In the genomic region with DNA sequence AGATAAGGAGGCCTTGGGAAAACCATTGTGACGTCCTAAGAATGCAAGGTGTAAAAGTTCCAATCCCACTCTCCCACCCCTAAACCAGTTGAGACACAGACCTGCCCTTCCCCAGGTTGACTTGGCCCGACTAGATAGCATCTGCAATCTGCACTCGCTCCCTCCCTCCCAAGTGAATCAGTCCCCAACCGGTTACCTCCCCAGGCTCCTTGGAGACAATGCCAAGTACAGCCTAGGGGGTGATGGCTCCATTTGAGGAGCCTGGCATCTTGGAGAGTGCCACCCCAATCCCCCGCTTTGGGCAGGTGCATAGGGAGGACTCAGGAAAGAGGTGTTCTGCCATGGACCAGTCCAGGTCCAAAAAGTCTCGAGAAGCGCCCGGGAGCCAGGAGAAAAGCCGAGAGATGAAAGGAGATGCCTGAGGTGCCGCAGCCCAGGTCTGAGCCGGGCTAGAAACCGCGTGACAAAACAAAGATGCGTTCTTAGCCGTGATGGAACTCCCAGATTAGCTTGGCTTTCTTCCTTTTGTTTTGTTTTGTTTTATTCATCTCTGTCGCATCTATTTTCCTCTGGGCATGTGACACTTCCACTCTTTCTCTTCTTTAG, we compare ENCODE assay signal across 21 cellular contexts. TPM values are rescaled to one million over a fixed set of nuclear protein-coding genes. Genes with fewer than 3 reads are reported as not detected.
"Had no signal": no experiment of that assay in that cellular context is flagged by ENCODE, and none has a peak within 500 bp of the region (broad histone marks: within the 10 kb centered on the region; RNA-seq: fewer than 3 reads in every experiment).

No MANE protein-coding gene starts in this region.

- FAIRE-seq: astrocyte had no signal

- H3K4me3 ChIP-seq: adrenal gland, left lung, right lobe of liver, transverse colon had no signal

- H3K36me3 ChIP-seq: adrenal gland, left lung, right lobe of liver, transverse colon had no signal

- H3K27me3 ChIP-seq: adrenal gland, left lung, right lobe of liver, transverse colon had no signal

- ATAC-seq: activated T-cell treated with anti-CD3 and anti-CD28 coated beads, Interleukin-2, amount 50 U/mL, for 72 hours; effector memory CD8-positive, alpha-beta T cell; SK-N-SH treated with all-trans-retinoic acid at 6 μM for 48 hours; stimulated activated memory B cell treated with anti-CD40 and anti-IgM and Interleukin-4, amounts not matched to agents 10 μg/mL and 1 μg/mL and 100 μg/mL, for 72 hours had no signal

- H3K27ac ChIP-seq: right lobe of liver, transverse colon had no signal

- DNase-seq: activated CD4-positive, alpha-beta T cell treated with anti-CD3 and anti-CD28 coated beads, Interleukin-2, amount 50 U/mL, for 1 hour; activated CD4-positive, CD25-positive, alpha-beta regulatory T cell treated with anti-CD3 and anti-CD28 coated beads, Interleukin-2, amount 50 U/mL, for 72 hours; activated CD8-positive, alpha-beta memory T cell treated with anti-CD3 and anti-CD28 coated beads for 24 hours; activated gamma-delta T cell; activated T-cell treated with anti-CD3 and anti-CD28 coated beads, Interleukin-2, amount 50 U/mL, for 72 hours; adrenal gland; dermis blood vessel endothelial cell; effector memory CD8-positive, alpha-beta T cell; glutamatergic neuron; right lobe of liver; stimulated activated CD4-positive, alpha-beta T cell treated with anti-CD3 and anti-CD28 coated beads, Interleukin-4, amount 100 ng/mL, for 4 hours; T-helper 1 cell; transverse colon had no signal

- H3K9me3 ChIP-seq: adrenal gland, left lung, right lobe of liver, transverse colon had no signal

- H3K4me1 ChIP-seq: right lobe of liver had no signal

RNA-seq across cellular contexts. Expression of a gene that starts 18.7 kb away (rescaled TPM):
- total RNA-seq: mononuclear cell had no signal

RNA-seq across cellular contexts. Expression of a gene that starts 28.2 kb away (rescaled TPM):
- total RNA-seq: adrenal gland, dermis blood vessel endothelial cell, mononuclear cell, neural crest cell, osteocyte, pulmonary artery endothelial cell, right lobe of liver had no signal
